22 cellular contexts compared by ENCODE assay signal in the genomic region with DNA sequence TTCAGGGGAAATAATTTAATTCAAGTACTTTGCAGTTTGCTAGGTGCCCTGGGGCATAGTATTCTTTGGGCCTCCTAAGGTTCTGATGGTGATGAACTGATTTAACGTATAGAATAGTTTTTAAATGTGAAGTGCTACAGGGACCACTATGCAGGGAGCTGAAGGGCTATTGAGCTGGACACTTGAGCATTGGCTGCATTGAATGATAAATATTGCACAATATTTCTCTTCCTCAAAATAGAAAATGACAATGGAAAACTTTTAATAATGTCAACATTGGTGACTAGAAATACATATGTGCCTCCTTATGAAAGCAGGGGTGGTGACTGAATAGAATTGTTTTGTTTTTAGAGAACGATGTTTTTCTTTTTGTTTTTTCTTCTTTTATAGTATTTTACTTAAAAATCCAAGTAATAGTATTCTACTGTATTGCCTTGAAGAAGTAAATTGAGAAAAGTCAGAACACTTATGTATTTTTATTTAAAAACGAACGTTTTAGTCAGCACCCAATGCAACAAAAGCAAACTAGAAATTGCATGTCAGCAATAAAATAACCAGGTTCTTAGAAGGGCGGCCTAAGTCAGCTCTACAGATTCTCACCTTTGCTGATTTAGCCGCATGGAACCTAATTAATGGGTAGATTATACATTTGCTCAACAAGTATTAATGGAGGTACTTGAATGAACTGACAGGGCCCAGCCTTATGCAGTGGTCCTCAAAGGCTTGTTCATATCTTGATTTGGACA.
DNase-seq lines count a peak whose midpoint lies in the region; ATAC-seq, FAIRE-seq and TF ChIP-seq lines count a peak whose summit lies in the region.
"Had no signal": no experiment of that assay in that cellular context is flagged by ENCODE, and none has a peak within 500 bp of the region (broad histone marks: within the 10 kb centered on the region; RNA-seq: fewer than 3 reads in every experiment).

No MANE protein-coding gene starts in this region.

- no peak overlapping the region for H3K27ac Mint-ChIP-seq in stimulated activated effector memory CD8-positive, alpha-beta T cell treated with anti-CD3 and anti-CD28 coated beads, Interleukin-12 subunit alpha, Interleukin-12 subunit beta, amount 100 ng/mL, for 72 hours
- H3K27ac Mint-ChIP-seq: B cell; CD4-positive, CD25-positive, alpha-beta regulatory T cell; CD8-positive, alpha-beta T cell had no signal

- no peak for TF ChIP-seq RAD21 in HepG2 (CRISPR knock-in tag; IDR thresholded peaks at IDR 0.05)

- H3K4me1 Mint-ChIP-seq in stimulated activated effector memory CD8-positive, alpha-beta T cell treated with anti-CD3 and anti-CD28 coated beads, Interleukin-12 subunit alpha, Interleukin-12 subunit beta, amount 100 ng/mL, for 72 hours = peaks cover 15% of the 10 kb centered on the region

- no peaks in the 10 kb centered on the region for H3K36me3 Mint-ChIP-seq in stimulated activated effector memory CD8-positive, alpha-beta T cell treated with anti-CD3 and anti-CD28 coated beads, Interleukin-12 subunit alpha, Interleukin-12 subunit beta, amount 100 ng/mL, for 72 hours
- H3K36me3 Mint-ChIP-seq: CD4-positive, CD25-positive, alpha-beta regulatory T cell; CD8-positive, alpha-beta T cell had no signal

- in situ Hi-C loops in HepG2 (cut with HindIII; ENCODE audit: extremely low pct_ligation_motif_present, low pct_unique_long_range_greater_than_20kb) = no loop called here

- H3K27me3 ChIP-seq in HepG2 (ENCODE audit: control insufficient read depth in 1 of 2, insufficient read depth in 2 of 2, low read length in 2 of 2) (peaks cover 3 to 40% of the 10 kb centered on the region in 2 experiments; a peak in 3 of 5 replicates), right lobe of liver (no peaks in the 10 kb centered on the region), hepatocyte (no peaks in the 10 kb centered on the region)
- H3K27me3 ChIP-seq: BLaER1 had no signal

- FAIRE-seq in HepG2 (lab: Jason Lieb, UNC) = no peak
- FAIRE-seq: G401.6, GM12878, GM19239, H1 had no signal

- TF ChIP-seq CTCF in HepG2 (CRISPR knock-in tag; IDR thresholded peaks at IDR 0.05) = no peak
- no peak for TF ChIP-seq CTCF in right lobe of liver (IDR thresholded peaks at IDR 0.05)
- TF ChIP-seq CTCF in hepatocyte (IDR thresholded peaks at IDR 0.05; ENCODE audit: poor library complexity) = no peak
- no peak for TF ChIP-seq CTCF in OCI-LY7 (conservative IDR thresholded peaks at IDR 0.05; ENCODE audit: low read length)
- no peak for TF ChIP-seq CTCF in GM10266 (IDR thresholded peaks at IDR 0.05; ENCODE audit: control insufficient read depth, insufficient read depth, low read depth, missing control alignments)

- TF ChIP-seq POLR2A in HepG2 (IDR thresholded peaks at IDR 0.05; ENCODE audit: insufficient read depth in 1 of 2, low read depth in 2 of 2, low read length in 2 of 2) (no peak), right lobe of liver (IDR thresholded peaks at IDR 0.05) (no peak)

- no peak overlapping the region for H3K4me3 Mint-ChIP-seq in stimulated activated effector memory CD8-positive, alpha-beta T cell treated with anti-CD3 and anti-CD28 coated beads, Interleukin-12 subunit alpha, Interleukin-12 subunit beta, amount 100 ng/mL, for 72 hours
- H3K4me3 Mint-ChIP-seq: B cell; CD4-positive, CD25-positive, alpha-beta regulatory T cell; CD8-positive, alpha-beta T cell had no signal

- H3K9me3 ChIP-seq in HepG2 (ENCODE audit: low read length) = no peaks in the 10 kb centered on the region
- no peaks in the 10 kb centered on the region for H3K9me3 ChIP-seq in right lobe of liver
- H3K9me3 ChIP-seq in hepatocyte (ENCODE audit: low read depth) = no peaks in the 10 kb centered on the region
- H3K9me3 ChIP-seq in OCI-LY7 (ENCODE audit: low read length) = no peaks in the 10 kb centered on the region
- H3K9me3 ChIP-seq: BLaER1, Caco-2 had no signal

- ATAC-seq in HepG2 (no peak), right lobe of liver (no peak)
- ATAC-seq in stimulated activated effector memory CD8-positive, alpha-beta T cell treated with anti-CD3 and anti-CD28 coated beads, Interleukin-12 subunit alpha, Interleukin-12 subunit beta, amount 100 ng/mL, for 72 hours = no peak
- ATAC-seq: CD8-positive, alpha-beta T cell; GM12878 had no signal

- no peaks in the 10 kb centered on the region for H3K9me2 ChIP-seq in hepatocyte (replicated peaks; ENCODE audit: insufficient read depth)
- H3K9me2 ChIP-seq in OCI-LY7 (ENCODE audit: insufficient read depth, low read length) = no peaks in the 10 kb centered on the region

- intact Hi-C loops in HepG2 (cut with micrococcal nuclease; ENCODE audit: unreplicated experiment) (no loop called here), right lobe of liver (cut with DNase I) (no loop called here), OCI-LY7 (cut with micrococcal nuclease; ENCODE audit: unreplicated experiment) (no loop called here)

- H2AFZ ChIP-seq in HepG2 (ENCODE audit: low read length) (no peak overlapping the region), hepatocyte (no peak overlapping the region), OCI-LY7 (ENCODE audit: low read length) (no peak overlapping the region)
- H2AFZ ChIP-seq: GM23248 had no signal

- no peaks in the 10 kb centered on the region for H3K4me1 ChIP-seq in HepG2 (ENCODE audit: insufficient read depth, low read length)
- no peaks in the 10 kb centered on the region for H3K4me1 ChIP-seq in right lobe of liver
- H3K4me1 ChIP-seq in hepatocyte (ENCODE audit: insufficient read depth) = no peaks in the 10 kb centered on the region
- H3K4me1 ChIP-seq in OCI-LY7 (ENCODE audit: insufficient read depth, low read length, poor library complexity, severe bottlenecking) = no peaks in the 10 kb centered on the region

- H3K27ac ChIP-seq in HepG2 (ENCODE audit: extremely low read length, insufficient read depth, low read length) = no peak overlapping the region
- H3K27ac ChIP-seq in right lobe of liver = no peak overlapping the region
- H3K27ac ChIP-seq in hepatocyte = peak overlapping the region; percentile 37
- H3K27ac ChIP-seq in OCI-LY7 (ENCODE audit: low read depth, low read length, poor library complexity, severe bottlenecking) = no peak overlapping the region
- H3K27ac ChIP-seq: BLaER1, C4-2B, GM23248 had no signal

- DNase-seq in HepG2 (ENCODE audit: low spot score) (no peak), right lobe of liver (no peak), OCI-M1 (lab: John Stamatoyannopoulos, UW) (peak; percentile 14), hepatocyte (ENCODE audit: low spot score) (no peak), OCI-LY7 (ENCODE audit: low spot score) (no peak), GM10266 (ENCODE audit: extremely low spot score) (no peak)
- no peak for DNase-seq in stimulated activated effector memory CD8-positive, alpha-beta T cell treated with anti-CD3 and anti-CD28 coated beads, Interleukin-12 subunit alpha, Interleukin-12 subunit beta, amount 100 ng/mL, for 72 hours (ENCODE audit: low spot score in 2 of 2)
- DNase-seq: Caco-2; CD4-positive, CD25-positive, alpha-beta regulatory T cell; CD8-positive, alpha-beta T cell; DMS153; DND-41; GM23248; H7; HCEC 1CT had no signal

- H3K4me3 ChIP-seq in HepG2 (replicated peaks in 1 of 3; ENCODE audit: insufficient read depth in 1 of 3, low read depth in 2 of 3, low read length in 3 of 3) (no peak overlapping the region), right lobe of liver (no peak overlapping the region), hepatocyte (no peak overlapping the region), OCI-LY7 (ENCODE audit: low read depth, low read length, poor library complexity, severe bottlenecking) (no peak overlapping the region)
- H3K4me3 ChIP-seq: BLaER1, GM12878, GM23248 had no signal

- TF ChIP-seq EP300 in HepG2 (IDR thresholded peaks at IDR 0.05; ENCODE audit: low read depth in 2 of 2, low read length in 2 of 2) (no peak), HepG2 (CRISPR knock-in tag; IDR thresholded peaks at IDR 0.05; ENCODE audit: borderline replicate concordance) (no peak)

- H3K79me2 ChIP-seq in HepG2 (ENCODE audit: insufficient read depth, low read length) (no peaks in the 10 kb centered on the region), hepatocyte (no peaks in the 10 kb centered on the region), OCI-LY7 (ENCODE audit: insufficient read depth, low read depth, low read length) (no peaks in the 10 kb centered on the region)

- H4K20me1 ChIP-seq in HepG2 (ENCODE audit: insufficient read depth, low read length) = no peaks in the 10 kb centered on the region
- no peaks in the 10 kb centered on the region for H4K20me1 ChIP-seq in hepatocyte (ENCODE audit: insufficient read depth, poor library complexity, severe bottlenecking)
- no peaks in the 10 kb centered on the region for H4K20me1 ChIP-seq in OCI-LY7 (ENCODE audit: insufficient read depth, low read length)
- H4K20me1 ChIP-seq: BLaER1 had no signal

- H3K4me2 ChIP-seq in HepG2 (ENCODE audit: low read depth, low read length) = no peak overlapping the region
- no peak overlapping the region for H3K4me2 ChIP-seq in hepatocyte
- no peak overlapping the region for H3K4me2 ChIP-seq in OCI-LY7 (ENCODE audit: low read length)
- H3K4me2 ChIP-seq: BLaER1 had no signal

- H3K9ac ChIP-seq in HepG2 (ENCODE audit: insufficient read depth, low read depth, low read length) = no peak overlapping the region
- H3K9ac ChIP-seq: BLaER1, GM23248 had no signal

- no peaks in the 10 kb centered on the region for H3K9me3 Mint-ChIP-seq in stimulated activated effector memory CD8-positive, alpha-beta T cell treated with anti-CD3 and anti-CD28 coated beads, Interleukin-12 subunit alpha, Interleukin-12 subunit beta, amount 100 ng/mL, for 72 hours
- H3K9me3 Mint-ChIP-seq: CD4-positive, CD25-positive, alpha-beta regulatory T cell; CD8-positive, alpha-beta T cell had no signal

- H3K36me3 ChIP-seq in HepG2 (replicated peaks in 1 of 2; ENCODE audit: control insufficient read depth in 1 of 2, insufficient read depth in 2 of 2, low read length in 2 of 2) (no peaks in the 10 kb centered on the region), right lobe of liver (no peaks in the 10 kb centered on the region), hepatocyte (replicated peaks; ENCODE audit: insufficient read depth, low read depth) (no peaks in the 10 kb centered on the region), OCI-LY7 (ENCODE audit: insufficient read depth, low read length) (no peaks in the 10 kb centered on the region)
- H3K36me3 ChIP-seq: BLaER1 had no signal

- CTCF ChIA-PET in HepG2 (lab: Yijun Ruan, JAX; ENCODE audit: low intra/inter-chr PET ratio, low total read pairs) = no interaction called here
- CTCF ChIA-PET in OCI-LY7 (lab: Charles Lee; ENCODE audit: unreplicated experiment) = no interaction called here

- POLR2A ChIA-PET in HepG2 (lab: Yijun Ruan, JAX) (no interaction called here), OCI-LY7 (lab: Charles Lee) (interaction anchor here (1.4 kb wide), 1 partner anchor 13 kb away, joined by 4 read pairs; no protein-coding TSS in a partner anchor)

- 7% methylated on average over 6 of the region's 6 CpGs for WGBS in HepG2 (ENCODE audit: low lambda C conversion rate)
- 73% methylated on average over 6 of the region's 6 CpGs for WGBS in right lobe of liver (ENCODE audit: insufficient coverage, low coverage, low lambda C conversion rate, missing lambda C conversion rate)
- WGBS in hepatocyte (ENCODE audit: low lambda C conversion rate, missing lambda C conversion rate) = 90% methylated on average over 6 of the region's 6 CpGs

- BruUV-seq in HepG2 (replicated peaks; lab: Mats Ljungman, UMichigan) (no TSS peak), OCI-LY7 (replicated peaks; lab: Mats Ljungman, UMichigan) (no TSS peak)

TF ChIP-seq in HepG2, 621 proteins besides CTCF, POLR2A, EP300 and RAD21 (continues in another document):
- no peak for TF ChIP-seq HHEX (CRISPR knock-in tag; IDR thresholded peaks at IDR 0.05)
